Comparison of ENCODE assay signal across 21 cellular contexts in the genomic region with DNA sequence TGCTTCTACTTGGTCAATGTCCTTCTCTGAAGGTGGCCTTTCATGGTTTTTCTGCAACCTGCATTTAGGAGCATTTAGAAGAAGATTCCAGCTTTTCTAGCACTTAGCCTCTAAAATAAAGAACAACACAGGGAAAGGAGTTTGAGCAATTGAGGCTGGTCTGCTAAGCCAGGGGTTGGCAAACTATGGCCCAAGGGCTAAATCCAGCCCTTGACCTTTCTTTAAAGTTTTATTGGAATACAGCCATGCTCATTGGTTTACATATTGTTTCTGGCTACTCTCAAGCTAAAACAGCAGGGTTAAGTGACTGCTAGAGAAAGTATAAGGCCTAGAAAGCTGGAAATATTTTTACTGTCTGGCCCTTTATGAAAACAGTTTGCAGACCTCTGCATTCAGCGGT. TPM values are rescaled to one million over a fixed set of nuclear protein-coding genes. Genes with fewer than 3 reads are reported as not detected.
A peak's percentile ranks its signal among the peaks of the same experiment; 100 is the strongest.
DNase-seq lines count a peak whose midpoint lies in the region; ATAC-seq, FAIRE-seq and TF ChIP-seq lines count a peak whose summit lies in the region.
"Had no signal": no experiment of that assay in that cellular context is flagged by ENCODE, and none has a peak within 500 bp of the region (broad histone marks: within the 10 kb centered on the region; RNA-seq: fewer than 3 reads in every experiment).

No MANE protein-coding gene starts in this region.

- no peaks in the 10 kb centered on the region for H3K9me2 ChIP-seq in GM23338 (ENCODE audit: insufficient read depth)

- H4K20me1 ChIP-seq in HepG2 (ENCODE audit: insufficient read depth, low read length) (no peaks in the 10 kb centered on the region), GM23338 (replicated peaks; ENCODE audit: insufficient read depth) (no peaks in the 10 kb centered on the region)

- no peak for TF ChIP-seq CTCF in liver (IDR thresholded peaks at IDR 0.05; ENCODE audit: low read depth, low read length, missing input control)
- no peak for TF ChIP-seq CTCF in HepG2 (CRISPR knock-in tag; IDR thresholded peaks at IDR 0.05)
- TF ChIP-seq CTCF in body of pancreas (IDR thresholded peaks at IDR 0.05), result no peak
- TF ChIP-seq CTCF in prostate gland (IDR thresholded peaks at IDR 0.05), result no peak
- no peak for TF ChIP-seq CTCF in GM23338 (conservative IDR thresholded peaks at IDR 0.05; ENCODE audit: low read depth in 2 of 2)

- TF ChIP-seq EP300 in HepG2 (IDR thresholded peaks at IDR 0.05; ENCODE audit: low read depth in 2 of 2, low read length in 2 of 2) (no peak), HepG2 (CRISPR knock-in tag; IDR thresholded peaks at IDR 0.05; ENCODE audit: borderline replicate concordance) (no peak)

- H3K4me3 Mint-ChIP-seq in GM23338 (no peak overlapping the region), T-helper 17 cell (no peak overlapping the region)
- H3K4me3 Mint-ChIP-seq: CD8-positive, alpha-beta T cell had no signal

- peaks cover 4% of the 10 kb centered on the region; the same call in 1 of the 3 replicates for H3K9me3 Mint-ChIP-seq in GM23338
- H3K9me3 Mint-ChIP-seq: CD8-positive, alpha-beta T cell had no signal

- WGBS in liver, result 92% methylated on average over 1 of the region's 1 CpG
- 42% methylated on average over 1 of the region's 1 CpG for WGBS in HepG2 (ENCODE audit: low lambda C conversion rate)
- WGBS in body of pancreas, 2 donors, result 11 to 27% methylated on average over 1 of the region's 1 CpG
- WGBS in prostate gland, result 95% methylated on average over 1 of the region's 1 CpG

- no TSS peak for BruUV-seq in HepG2 (replicated peaks; lab: Mats Ljungman, UMichigan)

- H3K9ac ChIP-seq in liver (ENCODE audit: low read depth in 1 of 2, low read length in 2 of 2), result no peak overlapping the region
- no peak overlapping the region for H3K9ac ChIP-seq in HepG2 (ENCODE audit: insufficient read depth, low read depth, low read length)

- H3K36me3 Mint-ChIP-seq in GM23338 (ENCODE audit: low read depth) (no peaks in the 10 kb centered on the region), T-helper 17 cell (ENCODE audit: low read depth) (peaks cover 9% of the 10 kb centered on the region)
- H3K36me3 Mint-ChIP-seq: CD8-positive, alpha-beta T cell had no signal

- H3K27me3 ChIP-seq in liver (ENCODE audit: control insufficient read depth in 4 of 4, insufficient read depth in 4 of 4, low read length in 3 of 4), result no peaks in the 10 kb centered on the region
- peaks cover 3 to 18% of the 10 kb centered on the region in 2 experiments; a peak in 4 of 5 replicates for H3K27me3 ChIP-seq in HepG2 (ENCODE audit: control insufficient read depth in 1 of 2, insufficient read depth in 2 of 2, low read length in 2 of 2)
- H3K27me3 ChIP-seq in body of pancreas, result no peaks in the 10 kb centered on the region
- H3K27me3 ChIP-seq in prostate gland (replicated peaks; ENCODE audit: insufficient read depth), result no peaks in the 10 kb centered on the region
- H3K27me3 ChIP-seq in GM23338 (ENCODE audit: insufficient read depth), result peaks cover 3% of the 10 kb centered on the region; the same call in 1 of the 2 replicates
- H3K27me3 ChIP-seq: Peyer's patch had no signal

- H2AFZ ChIP-seq in HepG2 (ENCODE audit: low read length) (no peak overlapping the region), GM23338 (no peak overlapping the region)

- in situ Hi-C loops in HepG2 (cut with HindIII; ENCODE audit: extremely low pct_ligation_motif_present, low pct_unique_long_range_greater_than_20kb), result no loop called here

- intact Hi-C loops in HepG2 (cut with micrococcal nuclease; ENCODE audit: unreplicated experiment), result loop anchor here (10.0 kb wide), 1 partner anchor 704 kb away; no protein-coding TSS in a partner anchor
- intact Hi-C loops in body of pancreas (cut with DNase I), result loop anchor here (10.0 kb wide), 1 partner anchor 704 kb away; no protein-coding TSS in a partner anchor
- intact Hi-C loops in prostate gland (cut with DNase I), result no loop called here
- intact Hi-C loops in left colon (cut with DNase I, micrococcal nuclease), result no loop called here

- H3K27me3 Mint-ChIP-seq in GM23338 (ENCODE audit: insufficient read depth, low read depth, poor library complexity), result peaks cover 19% of the 10 kb centered on the region
- H3K27me3 Mint-ChIP-seq in T-helper 17 cell, result peaks cover 33% of the 10 kb centered on the region

- ATAC-seq in HepG2, result no peak
- no peak for ATAC-seq in body of pancreas
- no peak for ATAC-seq in left colon
- ATAC-seq in GM23338, result no peak
- ATAC-seq in HG03196 (IDR thresholded peaks at IDR 0.05; ENCODE audit: unreplicated experiment), result no peak
- ATAC-seq in T-helper 17 cell, result no peak
- ATAC-seq: CD8-positive, alpha-beta T cell; HCT116 had no signal

- CTCF ChIA-PET in HepG2 (lab: Yijun Ruan, JAX; ENCODE audit: low intra/inter-chr PET ratio, low total read pairs), result no interaction called here

- peaks cover 0 to 22% (median 20%) of the 10 kb centered on the region in 4 donors for H3K4me1 ChIP-seq in liver (ENCODE audit: control insufficient read depth in 4 of 4, insufficient read depth in 4 of 4, low read length in 3 of 4)
- H3K4me1 ChIP-seq in HepG2 (ENCODE audit: insufficient read depth, low read length), result peaks cover 10% of the 10 kb centered on the region
- peaks cover 38% of the 10 kb centered on the region for H3K4me1 ChIP-seq in body of pancreas
- H3K4me1 ChIP-seq in prostate gland (replicated peaks), result peaks cover 1% of the 10 kb centered on the region
- peaks cover 12% of the 10 kb centered on the region for H3K4me1 ChIP-seq in GM23338 (ENCODE audit: insufficient read depth)

- no peak for TF ChIP-seq POLR2A in HepG2 (IDR thresholded peaks at IDR 0.05; ENCODE audit: insufficient read depth in 1 of 2, low read depth in 2 of 2, low read length in 2 of 2)
- no peak for TF ChIP-seq POLR2A in body of pancreas (IDR thresholded peaks at IDR 0.05)
- TF ChIP-seq POLR2A in prostate gland (IDR thresholded peaks at IDR 0.05), result no peak

- H3K4me1 Mint-ChIP-seq in GM23338 (peaks cover 19% of the 10 kb centered on the region), T-helper 17 cell (peaks cover 9% of the 10 kb centered on the region)

- H3K4me2 ChIP-seq in HepG2 (ENCODE audit: low read depth, low read length), result no peak overlapping the region
- no peak overlapping the region for H3K4me2 ChIP-seq in GM23338

- no peak overlapping the region for H3K27ac ChIP-seq in liver (ENCODE audit: low read depth in 1 of 2, low read length in 2 of 2)
- no peak overlapping the region for H3K27ac ChIP-seq in HepG2 (ENCODE audit: extremely low read length, insufficient read depth, low read length)
- peak overlapping the region; percentile 34 to 83 (median 74) for H3K27ac ChIP-seq in body of pancreas
- peak overlapping the region; percentile 5 to 9 for H3K27ac ChIP-seq in prostate gland
- no peak overlapping the region for H3K27ac ChIP-seq in GM23338 (ENCODE audit: low read depth)
- H3K27ac ChIP-seq: HL-60, Peyer's patch had no signal

- H3K4me3 ChIP-seq in liver (ENCODE audit: low read depth in 1 of 3, low read length in 3 of 3), result no peak overlapping the region
- H3K4me3 ChIP-seq in HepG2 (replicated peaks in 1 of 3; ENCODE audit: insufficient read depth in 1 of 3, low read depth in 2 of 3, low read length in 3 of 3), result no peak overlapping the region
- H3K4me3 ChIP-seq in body of pancreas, result no peak overlapping the region
- no peak overlapping the region for H3K4me3 ChIP-seq in prostate gland
- H3K4me3 ChIP-seq in GM23338, result no peak overlapping the region
- H3K4me3 ChIP-seq: Peyer's patch had no signal

- FAIRE-seq in HepG2 (lab: Jason Lieb, UNC), result no peak
- FAIRE-seq: GM12892, GM19239 had no signal

- DNase-seq in HepG2 (ENCODE audit: low spot score), result no peak
- DNase-seq in body of pancreas, result no peak
- DNase-seq in prostate gland (ENCODE audit: low spot score), result no peak
- no peak for DNase-seq in left colon
- DNase-seq in GM23338 (ENCODE audit: low spot score), result no peak
- no peak for DNase-seq in T-helper 17 cell
- DNase-seq: C1 segment of cervical spinal cord; CD8-positive, alpha-beta T cell; DND-41; NCI-H1092 treated with DMSO at 0.1 percent for 48 hours; NCI-H1436 treated with DMSO at 0.1 percent for 48 hours; NCI-H187 treated with DMSO at 0.1 percent for 48 hours; NCI-H2227 treated with DMSO at 0.1 percent for 48 hours; Peyer's patch; SHP77 treated with DMSO at 0.1 percent for 48 hours had no signal

- H3F3A ChIP-seq in GM23338 (replicated peaks; ENCODE audit: low read depth), result no peaks in the 10 kb centered on the region; the same call in 1 of the 2 replicates

- POLR2A ChIA-PET in HepG2 (lab: Yijun Ruan, JAX), result no interaction called here

- H3K27ac Mint-ChIP-seq in GM23338, result no peak overlapping the region
- no peak overlapping the region for H3K27ac Mint-ChIP-seq in T-helper 17 cell
- H3K27ac Mint-ChIP-seq: CD8-positive, alpha-beta T cell had no signal

- TF ChIP-seq RAD21 in liver (IDR thresholded peaks at IDR 0.05) (no peak), HepG2 (CRISPR knock-in tag; IDR thresholded peaks at IDR 0.05) (no peak)

- H3K79me2 ChIP-seq in HepG2 (ENCODE audit: insufficient read depth, low read length), result no peaks in the 10 kb centered on the region
- H3K79me2 ChIP-seq in GM23338 (replicated peaks; ENCODE audit: insufficient read depth), result no peaks in the 10 kb centered on the region

- H3K36me3 ChIP-seq in liver (ENCODE audit: control insufficient read depth in 4 of 4, insufficient read depth in 3 of 4, low read depth in 1 of 4, low read length in 3 of 4) (no peaks in the 10 kb centered on the region), HepG2 (replicated peaks in 1 of 2; ENCODE audit: control insufficient read depth in 1 of 2, insufficient read depth in 2 of 2, low read length in 2 of 2) (no peaks in the 10 kb centered on the region), body of pancreas (replicated peaks in 1 of 2; ENCODE audit: insufficient read depth in 1 of 2, low read depth in 2 of 2) (no peaks in the 10 kb centered on the region), prostate gland (no peaks in the 10 kb centered on the region), GM23338 (ENCODE audit: insufficient read depth) (no peaks in the 10 kb centered on the region; the same call in 1 of the 2 replicates)
- H3K36me3 ChIP-seq: Peyer's patch had no signal

- H3K9me3 ChIP-seq in liver (ENCODE audit: control insufficient read depth in 4 of 4, low read length in 3 of 4) (no peaks in the 10 kb centered on the region), HepG2 (ENCODE audit: low read length) (no peaks in the 10 kb centered on the region), body of pancreas (no peaks in the 10 kb centered on the region), prostate gland (no peaks in the 10 kb centered on the region), T-helper 17 cell (ENCODE audit: control insufficient read depth, low read length, poor library complexity, severe bottlenecking) (no peaks in the 10 kb centered on the region)
- H3K9me3 ChIP-seq: Peyer's patch had no signal

RNA-seq across cellular contexts. Expression of gene SPRING1, which starts 39.3 kb away (rescaled TPM):
- total RNA-seq in liver, result 10 to 100 TPM in 1 of 2 donors, 1 to 10 TPM in 1; 8.1 to 11.7 TPM
- 1 to 10 TPM; 6.0 to 8.7 TPM for polyA plus RNA-seq in liver
- total RNA-seq in HepG2 (2016; rRNA removed; fragmentation: Illumina TruSeq; extraction: Trizol), result 51.8 and 65.6 TPM in 2 replicates
- 73.3 and 84.9 TPM in 2 replicates for total RNA-seq in HepG2 (2016; cell fraction: cytosol; rRNA removed; fragmentation: Illumina TruSeq; extraction: Trizol; ENCODE audit: low read depth)
- total RNA-seq in HepG2 (2016; cell fraction: insoluble cytoplasmic fraction; rRNA removed; fragmentation: Illumina TruSeq; extraction: Trizol), result 52.8 and 55.9 TPM in 2 replicates
- 130 and 144 TPM in 2 replicates for total RNA-seq in HepG2 (2016; cell fraction: membrane; rRNA removed; fragmentation: Illumina TruSeq; extraction: Trizol)
- total RNA-seq in HepG2 (2016; cell fraction: nucleus; rRNA removed; fragmentation: Illumina TruSeq; extraction: Trizol), result 23.5 and 30.9 TPM in 2 replicates
- 16.1 and 20.0 TPM in 2 replicates for polyA plus RNA-seq in HepG2 (2011; rRNA removed)
- polyA plus RNA-seq in HepG2 (2011; cell fraction: cytosol; rRNA removed), result 10.7 and 16.5 TPM in 2 replicates
- 6.8 and 7.2 TPM in 2 replicates for polyA plus RNA-seq in HepG2 (2011; cell fraction: nucleus; rRNA removed)
- 9.0 and 11.3 TPM in 2 replicates for polyA plus RNA-seq in HepG2 (2012)
- 87.5 and 98.3 TPM in 2 replicates for polyA plus RNA-seq in HepG2 (2016; cell fraction: cytosol; fragmentation: Illumina TruSeq; extraction: Trizol; ENCODE audit: low read depth)
- polyA plus RNA-seq in HepG2 (2016; cell fraction: insoluble cytoplasmic fraction; fragmentation: Illumina TruSeq; extraction: Trizol; ENCODE audit: low read depth), result 40.6 and 42.1 TPM in 2 replicates
- 97.7 TPM in 2 replicates for polyA plus RNA-seq in HepG2 (2016; cell fraction: membrane; fragmentation: Illumina TruSeq; extraction: Trizol; ENCODE audit: low read depth)
- polyA plus RNA-seq in HepG2 (2016; cell fraction: nucleus; fragmentation: Illumina TruSeq; extraction: Trizol; ENCODE audit: insufficient read depth, low read depth), result 25.0 and 26.3 TPM in 2 replicates
- 26.4 and 35.5 TPM in 2 replicates for polyA minus RNA-seq in HepG2 (2011; rRNA and poly(A)+ RNA removed; ENCODE audit: low replicate concordance)
- 16.0 TPM in 2 replicates for polyA minus RNA-seq in HepG2 (2011; cell fraction: cytosol; rRNA and poly(A)+ RNA removed)
- polyA minus RNA-seq in HepG2 (2011; cell fraction: nucleus; rRNA and poly(A)+ RNA removed), result 8.1 and 10.8 TPM in 2 replicates
- total RNA-seq in body of pancreas, result 1 to 10 TPM; 9.1 to 9.9 TPM
- total RNA-seq in prostate gland, result 10 to 100 TPM; 12.9 to 21.0 TPM
- total RNA-seq in left colon, result 10 to 100 TPM; 55.9 to 58.5 TPM
- total RNA-seq in GM23338 (2014; rRNA removed; shearing (Covaris generic)), result 51.3 and 57.1 TPM in 2 replicates
- 6.6 and 8.2 TPM in 2 replicates for polyA plus RNA-seq in GM23338 (2016; fragmentation: Nextera tagmentation; extraction: Ambion mirVana)
- 10 to 100 TPM; 17.2 to 18.5 TPM for total RNA-seq in T-helper 17 cell

RNA-seq across cellular contexts. Expression of gene RNFT2, which starts 39.6 kb away (rescaled TPM):
- total RNA-seq in liver, result 1 to 10 TPM in 1 of 2 donors, under 1 TPM in 1; 0.17 to 1.4 TPM
- under 1 TPM; 0.13 to 0.22 TPM for polyA plus RNA-seq in liver
- 7.1 and 8.3 TPM in 2 replicates for total RNA-seq in HepG2 (2016; rRNA removed; fragmentation: Illumina TruSeq; extraction: Trizol)
- total RNA-seq in HepG2 (2016; cell fraction: cytosol; rRNA removed; fragmentation: Illumina TruSeq; extraction: Trizol; ENCODE audit: low read depth), result 4.9 and 5.0 TPM in 2 replicates
- 6.1 and 7.2 TPM in 2 replicates for total RNA-seq in HepG2 (2016; cell fraction: insoluble cytoplasmic fraction; rRNA removed; fragmentation: Illumina TruSeq; extraction: Trizol)
- 7.4 and 8.0 TPM in 2 replicates for total RNA-seq in HepG2 (2016; cell fraction: membrane; rRNA removed; fragmentation: Illumina TruSeq; extraction: Trizol)
- total RNA-seq in HepG2 (2016; cell fraction: nucleus; rRNA removed; fragmentation: Illumina TruSeq; extraction: Trizol), result 7.7 and 9.7 TPM in 2 replicates
- 3.3 and 3.4 TPM in 2 replicates for polyA plus RNA-seq in HepG2 (2011; rRNA removed)
- 2.2 and 2.3 TPM in 2 replicates for polyA plus RNA-seq in HepG2 (2011; cell fraction: cytosol; rRNA removed)
- 3.3 and 4.4 TPM in 2 replicates for polyA plus RNA-seq in HepG2 (2011; cell fraction: nucleus; rRNA removed)
- 1.6 and 3.2 TPM in 2 replicates for polyA plus RNA-seq in HepG2 (2012)
- polyA plus RNA-seq in HepG2 (2016; cell fraction: cytosol; fragmentation: Illumina TruSeq; extraction: Trizol; ENCODE audit: low read depth), result 1.2 TPM in 2 replicates
- 2.3 and 3.9 TPM in 2 replicates for polyA plus RNA-seq in HepG2 (2016; cell fraction: insoluble cytoplasmic fraction; fragmentation: Illumina TruSeq; extraction: Trizol; ENCODE audit: low read depth)
- 3.2 and 3.7 TPM in 2 replicates for polyA plus RNA-seq in HepG2 (2016; cell fraction: membrane; fragmentation: Illumina TruSeq; extraction: Trizol; ENCODE audit: low read depth)
- polyA plus RNA-seq in HepG2 (2016; cell fraction: nucleus; fragmentation: Illumina TruSeq; extraction: Trizol; ENCODE audit: insufficient read depth, low read depth), result 10.6 and 13.3 TPM in 2 replicates
- 12.6 and 43.4 TPM in 2 replicates for polyA minus RNA-seq in HepG2 (2011; rRNA and poly(A)+ RNA removed; ENCODE audit: low replicate concordance)
- 5.0 and 6.7 TPM in 2 replicates for polyA minus RNA-seq in HepG2 (2011; cell fraction: cytosol; rRNA and poly(A)+ RNA removed)
- polyA minus RNA-seq in HepG2 (2011; cell fraction: nucleus; rRNA and poly(A)+ RNA removed), result 5.2 TPM in 2 replicates
- 1 to 10 TPM; 1.3 to 1.6 TPM for total RNA-seq in body of pancreas
- total RNA-seq in prostate gland, result 1 to 10 TPM in 1 of 2 donors, under 1 TPM in 1; 0.32 to 4.7 TPM
- 1 to 10 TPM; 2.3 to 2.8 TPM for total RNA-seq in left colon
- total RNA-seq in GM23338 (2014; rRNA removed; shearing (Covaris generic)), result 19.7 and 22.9 TPM in 2 replicates
- 19.3 and 21.5 TPM in 2 replicates for polyA plus RNA-seq in GM23338 (2016; fragmentation: Nextera tagmentation; extraction: Ambion mirVana)
- 1 to 10 TPM; 4.9 to 5.7 TPM for total RNA-seq in T-helper 17 cell

Comparison
In these comparisons a context has a peak if more than half of its experiments do, and no peak if none do; other contexts are left out.
1. H3K27ac ChIP-seq: peak in body of pancreas (4 of 4) and prostate gland (2 of 2); none in liver (0 of 2), HepG2 (single experiment) and GM23338 (single experiment).
2. intact Hi-C loops: an anchor here in HepG2 (10.0 kb wide) and body of pancreas (10.0 kb wide); none called in prostate gland and left colon.